ENCODE assay signal across 21 cellular contexts in the genomic region with DNA sequence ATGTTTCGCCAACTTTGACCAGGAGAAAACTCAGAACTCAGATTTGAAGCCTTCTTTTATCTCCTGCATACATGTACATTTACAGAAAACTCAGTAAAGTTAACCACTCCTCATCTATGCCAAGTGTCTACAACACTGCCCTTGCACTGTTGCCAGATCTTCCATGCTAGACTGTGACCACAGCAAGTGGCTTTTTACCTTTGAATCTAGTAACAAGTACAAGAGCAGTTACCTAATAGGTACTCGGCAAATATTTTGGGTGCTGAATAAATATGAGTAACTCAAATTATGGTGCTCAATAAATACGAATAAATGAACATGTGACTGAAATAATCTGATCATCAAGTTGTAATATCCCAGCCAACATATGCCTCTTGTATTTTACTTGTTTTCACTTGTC.
DNase-seq lines count a peak whose midpoint lies in the region; ATAC-seq, FAIRE-seq and TF ChIP-seq lines count a peak whose summit lies in the region.
"Had no signal": no experiment of that assay in that cellular context is flagged by ENCODE, and none has a peak within 500 bp of the region (broad histone marks: within the 10 kb centered on the region; RNA-seq: fewer than 3 reads in every experiment).

No MANE protein-coding gene starts in this region.

- BruUV-seq in HepG2 (replicated peaks; lab: Mats Ljungman, UMichigan) = no TSS peak

- FAIRE-seq in HepG2 (lab: Jason Lieb, UNC) = no peak
- FAIRE-seq: A549, D721Med, G401.6, GM12891, GM19239 had no signal

- DNase-seq in HepG2 (ENCODE audit: low spot score) (no peak), right lobe of liver (peak in 2 of 3 donors; percentile 55 to 74), gastrocnemius medialis (no peak), HAP-1 (ENCODE audit: low spot score in 2 of 2) (no peak), caudate nucleus (lab: John Stamatoyannopoulos, UW) (no peak)
- DNase-seq: BE2C; C1 segment of cervical spinal cord; CD4-positive, alpha-beta memory T cell; CD4-positive, CD25-positive, alpha-beta regulatory T cell; CD8-positive, alpha-beta memory T cell; COR-L47; DMS79 treated with DMSO at 0.1 percent for 48 hours; GF-D8 had no signal

- ATAC-seq in HepG2 = no peak
- peak; percentile 83 to 89 (median 88) for ATAC-seq in right lobe of liver
- ATAC-seq in gastrocnemius medialis = no peak
- ATAC-seq: A549 had no signal

- H3K4me3 ChIP-seq in liver (ENCODE audit: low read depth in 1 of 3, low read length in 3 of 3) = no peak overlapping the region
- no peak overlapping the region for H3K4me3 ChIP-seq in HepG2 (replicated peaks in 1 of 3; ENCODE audit: insufficient read depth in 1 of 3, low read depth in 2 of 3, low read length in 3 of 3)
- H3K4me3 ChIP-seq in right lobe of liver = no peak overlapping the region
- no peak overlapping the region for H3K4me3 ChIP-seq in gastrocnemius medialis
- H3K4me3 ChIP-seq in HAP-1 = no peak overlapping the region
- H3K4me3 ChIP-seq: A549, BLaER1 had no signal

- CTCF ChIA-PET in HepG2 (lab: Yijun Ruan, JAX; ENCODE audit: low intra/inter-chr PET ratio, low total read pairs) = no interaction called here

- H3K9me3 ChIP-seq in liver (ENCODE audit: control insufficient read depth in 4 of 4, low read length in 3 of 4) (no peaks in the 10 kb centered on the region), HepG2 (ENCODE audit: low read length) (no peaks in the 10 kb centered on the region), right lobe of liver (no peaks in the 10 kb centered on the region), gastrocnemius medialis (no peaks in the 10 kb centered on the region), HAP-1 (no peaks in the 10 kb centered on the region)
- H3K9me3 ChIP-seq: A549, BE2C had no signal

- TF ChIP-seq POLR2A in HepG2 (IDR thresholded peaks at IDR 0.05; ENCODE audit: insufficient read depth in 1 of 2, low read depth in 2 of 2, low read length in 2 of 2) (no peak), right lobe of liver (IDR thresholded peaks at IDR 0.05) (no peak), gastrocnemius medialis (IDR thresholded peaks at IDR 0.05) (no peak)

- H3K4me2 ChIP-seq in HepG2 (ENCODE audit: low read depth, low read length) = no peak overlapping the region
- H3K4me2 ChIP-seq: A549, BLaER1 had no signal

- H3K27ac ChIP-seq in liver (ENCODE audit: low read depth in 1 of 2, low read length in 2 of 2) = no peak overlapping the region
- H3K27ac ChIP-seq in HepG2 (ENCODE audit: extremely low read length, insufficient read depth, low read length) = no peak overlapping the region
- H3K27ac ChIP-seq in right lobe of liver = peak overlapping the region in 1 of 3 donors; percentile 33
- H3K27ac ChIP-seq in gastrocnemius medialis = peak overlapping the region; percentile 6 to 59 (median 45)
- no peak overlapping the region for H3K27ac ChIP-seq in caudate nucleus (ENCODE audit: low read depth, low read length)
- H3K27ac ChIP-seq: 22Rv1, A549, BLaER1 had no signal

- no peak overlapping the region for H3K9ac ChIP-seq in liver (ENCODE audit: low read depth in 1 of 2, low read length in 2 of 2)
- no peak overlapping the region for H3K9ac ChIP-seq in HepG2 (ENCODE audit: insufficient read depth, low read depth, low read length)
- H3K9ac ChIP-seq: BLaER1 had no signal

- in situ Hi-C loops in HepG2 (cut with HindIII; ENCODE audit: extremely low pct_ligation_motif_present, low pct_unique_long_range_greater_than_20kb) (no loop called here), gastrocnemius medialis (cut with MboI; ENCODE audit: low sequenced_read_pairs in 4 of 4) (no loop called here), HAP-1 (cut with MboI; ENCODE audit: low sequenced_read_pairs) (no loop called here)

- no peaks in the 10 kb centered on the region for H3K79me2 ChIP-seq in HepG2 (ENCODE audit: insufficient read depth, low read length)

- H3K36me3 ChIP-seq in liver (ENCODE audit: control insufficient read depth in 4 of 4, insufficient read depth in 3 of 4, low read depth in 1 of 4, low read length in 3 of 4) (no peaks in the 10 kb centered on the region), HepG2 (replicated peaks in 1 of 2; ENCODE audit: control insufficient read depth in 1 of 2, insufficient read depth in 2 of 2, low read length in 2 of 2) (no peaks in the 10 kb centered on the region), right lobe of liver (no peaks in the 10 kb centered on the region), gastrocnemius medialis (no peaks in the 10 kb centered on the region), HAP-1 (replicated peaks) (no peaks in the 10 kb centered on the region)
- H3K36me3 ChIP-seq: BE2C had no signal

- no peak for TF ChIP-seq CTCF in liver (IDR thresholded peaks at IDR 0.05; ENCODE audit: low read depth, low read length, missing input control)
- no peak for TF ChIP-seq CTCF in HepG2 (CRISPR knock-in tag; IDR thresholded peaks at IDR 0.05)
- TF ChIP-seq CTCF in right lobe of liver (IDR thresholded peaks at IDR 0.05) = no peak
- no peak for TF ChIP-seq CTCF in gastrocnemius medialis (IDR thresholded peaks at IDR 0.05 in 4 of 5, conservative IDR thresholded peaks at IDR 0.05 in 1 of 5)

- H2AFZ ChIP-seq in HepG2 (ENCODE audit: low read length) = no peak overlapping the region

- POLR2A ChIA-PET in HepG2 (lab: Yijun Ruan, JAX) = no interaction called here

- H3K4me1 ChIP-seq in liver (ENCODE audit: control insufficient read depth in 4 of 4, insufficient read depth in 4 of 4, low read length in 3 of 4) = peaks cover 2 to 32% (median 14%) of the 10 kb centered on the region in 4 donors
- no peaks in the 10 kb centered on the region for H3K4me1 ChIP-seq in HepG2 (ENCODE audit: insufficient read depth, low read length)
- H3K4me1 ChIP-seq in right lobe of liver = peaks cover 0 to 30% (median 13%) of the 10 kb centered on the region in 4 donors
- H3K4me1 ChIP-seq in gastrocnemius medialis = peaks cover 24 to 25% of the 10 kb centered on the region in 2 donors
- H3K4me1 ChIP-seq in HAP-1 = no peaks in the 10 kb centered on the region

- intact Hi-C loops in HepG2 (cut with micrococcal nuclease; ENCODE audit: unreplicated experiment) (no loop called here), right lobe of liver (cut with DNase I) (no loop called here), gastrocnemius medialis (cut with DNase I; ENCODE audit: low total_unique reads) (no loop called here)

- WGBS in liver = 56% methylated on average over 3 of the region's 3 CpGs
- WGBS in HepG2 (ENCODE audit: low lambda C conversion rate) = 4% methylated on average over 3 of the region's 3 CpGs
- WGBS in right lobe of liver (ENCODE audit: insufficient coverage, low coverage, low lambda C conversion rate, missing lambda C conversion rate) = 48% methylated on average over 3 of the region's 3 CpGs

- TF ChIP-seq RAD21 in liver (IDR thresholded peaks at IDR 0.05) (peak; percentile 28 to 29), HepG2 (CRISPR knock-in tag; IDR thresholded peaks at IDR 0.05) (no peak)

- TF ChIP-seq EP300 in HepG2 (IDR thresholded peaks at IDR 0.05; ENCODE audit: low read depth in 2 of 2, low read length in 2 of 2) = no peak
- no peak for TF ChIP-seq EP300 in HepG2 (CRISPR knock-in tag; IDR thresholded peaks at IDR 0.05; ENCODE audit: borderline replicate concordance)

- no peaks in the 10 kb centered on the region for H4K20me1 ChIP-seq in HepG2 (ENCODE audit: insufficient read depth, low read length)
- H4K20me1 ChIP-seq: BLaER1 had no signal

- H3K27me3 ChIP-seq in liver (ENCODE audit: control insufficient read depth in 4 of 4, insufficient read depth in 4 of 4, low read length in 3 of 4) (no peaks in the 10 kb centered on the region), HepG2 (ENCODE audit: control insufficient read depth in 1 of 2, insufficient read depth in 2 of 2, low read length in 2 of 2) (0 out of 5 replicates have a peak, but pooled peaks cover 0 to 2% of the 10 kb centered on the region in 2 experiments), right lobe of liver (no peaks in the 10 kb centered on the region), gastrocnemius medialis (no peaks in the 10 kb centered on the region), HAP-1 (ENCODE audit: low read depth) (no peaks in the 10 kb centered on the region)
- H3K27me3 ChIP-seq: BE2C, BLaER1 had no signal

TF ChIP-seq in liver, 16 proteins besides CTCF, POLR2A, EP300 and RAD21 (continues in another document):
- peak; percentile 48 to 86 for TF ChIP-seq RXRA (IDR thresholded peaks at IDR 0.05)
- TF ChIP-seq JUND (IDR thresholded peaks at IDR 0.05) = peak in 1 of 2 donors; percentile 65
- TF ChIP-seq NR2F2 (IDR thresholded peaks at IDR 0.05) = no peak
- TF ChIP-seq GABPA (IDR thresholded peaks at IDR 0.05 in 1 of 2, conservative IDR thresholded peaks at IDR 0.05 in 1 of 2) = no peak
- peak; percentile 80 to 95 for TF ChIP-seq HNF4A (conservative IDR thresholded peaks at IDR 0.05)
- TF ChIP-seq YY1 (IDR thresholded peaks at IDR 0.05) = peak; percentile 86

TF ChIP-seq in HepG2, 621 proteins besides CTCF, POLR2A, EP300 and RAD21:
- TF ChIP-seq ZNF777 (CRISPR knock-in tag; IDR thresholded peaks at IDR 0.05) (no peak), MED13 (CRISPR knock-in tag; IDR thresholded peaks at IDR 0.05) (no peak), EEA1 (CRISPR knock-in tag; IDR thresholded peaks at IDR 0.05; ENCODE audit: borderline replicate concordance) (no peak), ZNF607 (CRISPR knock-in tag; IDR thresholded peaks at IDR 0.05; ENCODE audit: borderline replicate concordance) (no peak)

Comparison
In these comparisons a context has a peak if more than half of its experiments do, and no peak if none do; other contexts are left out.
1. ATAC-seq: peak in right lobe of liver (4 of 4); none in HepG2 (single experiment) and gastrocnemius medialis (0 of 2).
2. DNase-seq: peak in right lobe of liver (2 of 3); none in HepG2 (single experiment), gastrocnemius medialis (0 of 2), HAP-1 (0 of 2) and caudate nucleus (0 of 61).
3. H3K27ac ChIP-seq: peak in gastrocnemius medialis (4 of 4); none in liver (0 of 2), HepG2 (single experiment) and caudate nucleus (single experiment).